ENCODE assay signal across 11 cellular contexts in genomic region chr16:69997956-69998355, GRCh38. TPM values are rescaled to one million over a fixed set of nuclear protein-coding genes. Genes with fewer than 3 reads are reported as not detected.
DNase-seq lines count a peak whose midpoint lies in the region; ATAC-seq, FAIRE-seq and TF ChIP-seq lines count a peak whose summit lies in the region.
"Not testable (repeated sequence)": the region's sequence is repeated elsewhere in the genome, so short reads cannot be mapped to it uniquely, and the experiment has no call there.
"Had no signal": no experiment of that assay in that cellular context is flagged by ENCODE, and none has a peak within 500 bp of the region (broad histone marks: within the 10 kb centered on the region; RNA-seq: fewer than 3 reads in every experiment).

No MANE protein-coding gene starts in this region.

- not testable (repeated sequence) for H3K79me1 ChIP-seq in IMR-90 (ENCODE audit: low read depth in 1 of 2, low read length in 2 of 2)

- in situ Hi-C loops in ACHN (cut with HindIII; ENCODE audit: low pct_ligation_motif_present, low pct_unique_long_range_greater_than_20kb, low sequenced_read_pairs); IMR-90 (cut with MboI; ENCODE audit: low sequenced_read_pairs); astrocyte of the spinal cord (cut with HindIII; ENCODE audit: low sequenced_read_pairs): not testable (repeated sequence)

- not testable (repeated sequence) for H3K79me2 ChIP-seq in endothelial cell of umbilical vein (ENCODE audit: control insufficient read depth, insufficient read depth, low read length)

- TF ChIP-seq POLR2A in IMR-90 (IDR thresholded peaks at IDR 0.05; ENCODE audit: low read depth, low read length); endothelial cell of umbilical vein (IDR thresholded peaks at IDR 0.05; ENCODE audit: low read depth, low read length): not testable (repeated sequence)

- not testable (repeated sequence) for BruUV-seq in IMR-90 (replicated peaks; lab: Mats Ljungman, UMichigan); endothelial cell of umbilical vein (replicated peaks; lab: Mats Ljungman, UMichigan)

- H3K18ac ChIP-seq in IMR-90 (ENCODE audit: low read depth, low read length), result not testable (repeated sequence)

- not testable (repeated sequence) for H4K20me1 ChIP-seq in IMR-90 (ENCODE audit: insufficient read depth, low read length); endothelial cell of umbilical vein (replicated peaks; ENCODE audit: control insufficient read depth, extremely low read depth, insufficient read depth, low read length)

- not testable (repeated sequence) for H3K9me1 ChIP-seq in IMR-90 (ENCODE audit: insufficient read depth, low read length); endothelial cell of umbilical vein (replicated peaks; ENCODE audit: control insufficient read depth, extremely low read depth, insufficient read depth, low read length)

- not testable (repeated sequence) for TF ChIP-seq CTCF in IMR-90 (conservative IDR thresholded peaks at IDR 0.05; ENCODE audit: low read depth, low read length); RWPE2 (IDR thresholded peaks at IDR 0.05; ENCODE audit: poor library complexity, severe bottlenecking); astrocyte of the spinal cord (IDR thresholded peaks at IDR 0.05; ENCODE audit: low read depth, low read length); endothelial cell of umbilical vein (IDR thresholded peaks at IDR 0.05; ENCODE audit: extremely low read depth in 1 of 2, insufficient read depth in 1 of 2, low read depth in 1 of 2, low read length in 2 of 2)

- not testable (repeated sequence) for H3K4ac ChIP-seq in IMR-90 (ENCODE audit: low read depth, low read length)

- H3K27ac ChIP-seq in IMR-90 (ENCODE audit: insufficient read depth, low read length), result not testable (repeated sequence)
- H3K27ac ChIP-seq in RWPE2 (ENCODE audit: poor library complexity, severe bottlenecking) (peak overlapping the region; percentile 61), endothelial cell of umbilical vein (ENCODE audit: insufficient read depth, low read depth, low read length) (peak overlapping the region; percentile 70)

- POLR2A ChIA-PET in IMR-90 (lab: Charles Lee; ENCODE audit: unreplicated experiment); endothelial cell of umbilical vein (lab: Charles Lee): not testable (repeated sequence)

- H3K4me3 ChIP-seq in IMR-90 (ENCODE audit: insufficient read depth, low read depth, low read length); RWPE2 (ENCODE audit: severe bottlenecking); astrocyte of the spinal cord (ENCODE audit: low read depth, low read length); endothelial cell of umbilical vein (replicated peaks in 1 of 3; ENCODE audit: insufficient read depth in 1 of 3, low read depth in 1 of 3, low read length in 3 of 3): not testable (repeated sequence)

- H4K91ac ChIP-seq in IMR-90 (ENCODE audit: insufficient read depth, low read depth, low read length), result not testable (repeated sequence)

- peak; percentile 53 for DNase-seq in ACHN
- DNase-seq in GM04503 (ENCODE audit: low read depth), result peak; percentile 27
- DNase-seq in IMR-90, result peak; percentile 46
- DNase-seq in RWPE2 (ENCODE audit: low spot score), result not testable (repeated sequence)
- DNase-seq in astrocyte of the spinal cord (ENCODE audit: low read depth, low spot score), result peak; percentile 37
- DNase-seq in endothelial cell of umbilical vein (ENCODE audit: low read depth, low spot score), result peak; percentile 31
- peak; percentile 20 for DNase-seq in glomerular visceral epithelial cell (ENCODE audit: extremely low spot score)
- DNase-seq in renal cortical epithelial cell (ENCODE audit: low read depth), result peak; percentile 65

- not testable (repeated sequence) for H3K9ac ChIP-seq in IMR-90 (ENCODE audit: low read depth, low read length); endothelial cell of umbilical vein (replicated peaks; ENCODE audit: extremely low read depth, insufficient read depth, low read length)

- FAIRE-seq in endothelial cell of umbilical vein (lab: Jason Lieb, UNC), result not testable (repeated sequence)

- H3K56ac ChIP-seq in IMR-90 (ENCODE audit: extremely low read depth, insufficient read depth, low read length), result not testable (repeated sequence)

- H2BK120ac ChIP-seq in IMR-90 (ENCODE audit: low read depth, low read length), result not testable (repeated sequence)

- H2AK5ac ChIP-seq in IMR-90 (ENCODE audit: low read depth, low read length), result not testable (repeated sequence)

- not testable (repeated sequence) for H3K4me1 ChIP-seq in IMR-90 (ENCODE audit: control insufficient read depth, insufficient read depth, low read length); RWPE2 (ENCODE audit: insufficient read depth, poor library complexity, severe bottlenecking)
- peaks cover 16% of the 10 kb centered on the region for H3K4me1 ChIP-seq in endothelial cell of umbilical vein (ENCODE audit: control insufficient read depth, extremely low read depth, insufficient read depth, low read length)

- CTCF ChIA-PET in IMR-90 (lab: Yijun Ruan, JAX); endothelial cell of umbilical vein (lab: Charles Lee): not testable (repeated sequence)

- H3K36me3 ChIP-seq in IMR-90 (ENCODE audit: control insufficient read depth, insufficient read depth, low read length); endothelial cell of umbilical vein (ENCODE audit: control insufficient read depth in 2 of 2, extremely low read depth in 1 of 2, insufficient read depth in 2 of 2, low read length in 2 of 2): not testable (repeated sequence)
- H3K36me3 ChIP-seq in RWPE2 (ENCODE audit: low read depth), result peaks cover 10% of the 10 kb centered on the region; the same call in 1 of the 2 replicates

- not testable (repeated sequence) for TF ChIP-seq RAD21 in IMR-90 (IDR thresholded peaks at IDR 0.05; ENCODE audit: low read length)

- no CpG with 5 or more reads among the region's 3 CpGs for WGBS in IMR-90 (ENCODE audit: extremely low coverage in 2 of 2, insufficient read length in 1 of 2), 2 experiments

- not testable (repeated sequence) for H2BK5ac ChIP-seq in IMR-90 (ENCODE audit: low read depth, low read length, poor library complexity, severe bottlenecking)

- dilution Hi-C loops in IMR-90 (cut with HindIII; ENCODE audit: low sequenced_read_pairs, unreplicated experiment); endothelial cell of umbilical vein (cut with MboI; ENCODE audit: extremely low pct_ligation_motif_present, low sequenced_read_pairs): not testable (repeated sequence)

- H3K14ac ChIP-seq in IMR-90 (replicated peaks; ENCODE audit: low read depth, low read length), result not testable (repeated sequence)

- not testable (repeated sequence) for H2AFZ ChIP-seq in IMR-90 (replicated peaks; ENCODE audit: low read length, poor library complexity); endothelial cell of umbilical vein (ENCODE audit: low read depth, low read length)

- not testable (repeated sequence) for ATAC-seq in IMR-90 (ENCODE audit: low read depth); RWPE2 (ENCODE audit: low read depth)

- not testable (repeated sequence) for H3K23ac ChIP-seq in IMR-90 (ENCODE audit: low read depth, low read length)

- not testable (repeated sequence) for H2AK9ac ChIP-seq in IMR-90 (replicated peaks; ENCODE audit: low read depth, low read length, poor library complexity)

- H2BK15ac ChIP-seq in IMR-90 (ENCODE audit: low read depth, low read length), result not testable (repeated sequence)

- H4K5ac ChIP-seq in IMR-90 (ENCODE audit: low read depth, low read length), result not testable (repeated sequence)

- intact Hi-C loops in IMR-90 (cut with micrococcal nuclease); endothelial cell of umbilical vein (cut with micrococcal nuclease): not testable (repeated sequence)

- H4K8ac ChIP-seq in IMR-90 (ENCODE audit: low read depth in 2 of 2, low read length in 2 of 2), result not testable (repeated sequence)

- H3K27me3 ChIP-seq in IMR-90 (ENCODE audit: control insufficient read depth, insufficient read depth, low read length); RWPE2 (ENCODE audit: insufficient read depth, poor library complexity, severe bottlenecking); endothelial cell of umbilical vein (ENCODE audit: control insufficient read depth in 2 of 2, insufficient read depth in 2 of 2, low read length in 2 of 2): not testable (repeated sequence)

- not testable (repeated sequence) for H2BK20ac ChIP-seq in IMR-90 (ENCODE audit: low read depth, low read length)

- H3K4me2 ChIP-seq in IMR-90 (ENCODE audit: low read depth, low read length); endothelial cell of umbilical vein (ENCODE audit: insufficient read depth, low read length): not testable (repeated sequence)

- H3K9me3 ChIP-seq in IMR-90 (ENCODE audit: control insufficient read depth, insufficient read depth, low read length); RWPE2 (ENCODE audit: severe bottlenecking); endothelial cell of umbilical vein (replicated peaks; ENCODE audit: control insufficient read depth, insufficient read depth, low read length): not testable (repeated sequence)

TF ChIP-seq in endothelial cell of umbilical vein, 7 proteins besides CTCF, POLR2A, EP300 and RAD21:
- TF ChIP-seq GATA2 (IDR thresholded peaks at IDR 0.05; ENCODE audit: insufficient read depth, insufficient read length, low read depth, low read length), result peak; percentile 9

RNA-seq across cellular contexts. Expression of gene CLEC18A, which starts 46.8 kb away (rescaled TPM):
- under 0.01 TPM in 1 of 2 replicates, not detected in the other for total RNA-seq in IMR-90 (2012; rRNA removed)
- polyA plus RNA-seq in IMR-90 (2012; rRNA removed), result 0.04 TPM in 1 of 2 replicates, not detected in the other
- polyA plus RNA-seq in IMR-90 (2012; cell fraction: cytosol; rRNA removed), result 0.02 TPM in 1 of 2 replicates, not detected in the other
- 0.41 and 0.85 TPM in 2 replicates for polyA plus RNA-seq in IMR-90 (2012; cell fraction: nucleus; rRNA removed; ENCODE audit: low replicate concordance)
- 0.46 and 0.51 TPM in 2 replicates for total RNA-seq in endothelial cell of umbilical vein
- 0.35 and 0.65 TPM in 2 replicates for polyA plus RNA-seq in endothelial cell of umbilical vein
- 0.04 TPM in 2 replicates for polyA plus RNA-seq in endothelial cell of umbilical vein (2011; cell fraction: cytosol; rRNA removed)
- polyA plus RNA-seq in endothelial cell of umbilical vein (2011; cell fraction: nucleus; rRNA removed), result 2.2 and 3.4 TPM in 2 replicates
- polyA plus RNA-seq in endothelial cell of umbilical vein (2012), result 0.18 and 0.36 TPM in 2 replicates
- 0.42 and 0.75 TPM in 2 replicates for polyA minus RNA-seq in endothelial cell of umbilical vein
- polyA minus RNA-seq in endothelial cell of umbilical vein (2011; cell fraction: cytosol; rRNA and poly(A)+ RNA removed), result not detected
- 1.6 and 1.7 TPM in 2 replicates for polyA minus RNA-seq in endothelial cell of umbilical vein (2011; cell fraction: nucleus; rRNA and poly(A)+ RNA removed)
- total RNA-seq in renal cortical epithelial cell, result 0.15 and 1.6 TPM in 2 replicates
- total RNA-seq: H7, HT-29 had no signal
- polyA plus RNA-seq: CD14-positive monocyte had no signal
